In genomic region chr15:88650556-88650955, GRCh38 we compare ENCODE assay signal across 17 cellular contexts. TPM values are rescaled to one million over a fixed set of nuclear protein-coding genes. Genes with fewer than 3 reads are reported as not detected.
DNase-seq lines count a peak whose midpoint lies in the region; ATAC-seq and TF ChIP-seq lines count a peak whose summit lies in the region.
"Had no signal": no experiment of that assay in that cellular context is flagged by ENCODE, and none has a peak within 500 bp of the region (broad histone marks: within the 10 kb centered on the region; RNA-seq: fewer than 3 reads in every experiment).

No MANE protein-coding gene starts in this region.

- H3K27ac ChIP-seq in CD4-positive, alpha-beta T cell (ENCODE audit: low read depth, low read length) = peak overlapping the region; percentile 70
- H3K27ac ChIP-seq in Peyer's patch = no peak overlapping the region
- peak overlapping the region in 1 of 2 donors; percentile 56 for H3K27ac ChIP-seq in coronary artery
- H3K27ac ChIP-seq in sigmoid colon = no peak overlapping the region
- H3K27ac ChIP-seq: psoas muscle, tibial artery, WERI-Rb-1 had no signal

- ATAC-seq in CD4-positive, alpha-beta T cell (ENCODE audit: poor library complexity) = no peak

- H3K4me1 Mint-ChIP-seq in CD4-positive, alpha-beta T cell (ENCODE audit: low read depth) = peaks cover 84% of the 10 kb centered on the region

- CTCF ChIA-PET in CD4-positive, alpha-beta T cell (lab: Charles Lee) = no interaction called here

- H3K36me3 Mint-ChIP-seq in CD4-positive, alpha-beta T cell (ENCODE audit: low read depth) = peaks cover 74% of the 10 kb centered on the region

- TF ChIP-seq POLR2A in Peyer's patch (IDR thresholded peaks at IDR 0.05) (no peak), sigmoid colon (IDR thresholded peaks at IDR 0.05) (no peak)

- H3K9me3 Mint-ChIP-seq in CD4-positive, alpha-beta T cell = no peaks in the 10 kb centered on the region
- H3K9me3 Mint-ChIP-seq: GM23338 had no signal

- no peak for TF ChIP-seq CTCF in CD4-positive, alpha-beta T cell (IDR thresholded peaks at IDR 0.05)
- TF ChIP-seq CTCF in Peyer's patch (IDR thresholded peaks at IDR 0.05) = no peak
- TF ChIP-seq CTCF in coronary artery (IDR thresholded peaks at IDR 0.05) = no peak
- no peak for TF ChIP-seq CTCF in sigmoid colon (IDR thresholded peaks at IDR 0.05)

- WGBS in sigmoid colon, 2 donors = 94 to 97% methylated on average over 12 of the region's 12 CpGs

- TF ChIP-seq EP300 in sigmoid colon (IDR thresholded peaks at IDR 0.05) = no peak

- H3K4me3 Mint-ChIP-seq in CD4-positive, alpha-beta T cell = peak overlapping the region; percentile 40
- H3K4me3 Mint-ChIP-seq: GM23338 had no signal

- peak overlapping the region; percentile 95 for H3K27ac Mint-ChIP-seq in CD4-positive, alpha-beta T cell
- H3K27ac Mint-ChIP-seq: GM23338 had no signal

- intact Hi-C loops in CD4-positive, alpha-beta T cell (cut with DNase I, micrococcal nuclease) = no loop called here
- intact Hi-C loops in sigmoid colon (cut with DNase I) = no loop called here

- no peaks in the 10 kb centered on the region for H3K27me3 ChIP-seq in CD4-positive, alpha-beta T cell (ENCODE audit: control insufficient read depth, insufficient read depth, low read length)
- H3K27me3 ChIP-seq in Peyer's patch = no peaks in the 10 kb centered on the region
- no peaks in the 10 kb centered on the region for H3K27me3 ChIP-seq in sigmoid colon
- H3K27me3 ChIP-seq: tibial artery had no signal

- H3K4me1 ChIP-seq in Peyer's patch = peaks cover 0 to 26% (median 24%) of the 10 kb centered on the region in 4 donors
- peaks cover 0 to 10% (median 0%) of the 10 kb centered on the region in 4 donors for H3K4me1 ChIP-seq in sigmoid colon

- H3K9me3 ChIP-seq in CD4-positive, alpha-beta T cell (ENCODE audit: control insufficient read depth, low read length) = no peaks in the 10 kb centered on the region
- no peaks in the 10 kb centered on the region for H3K9me3 ChIP-seq in Peyer's patch
- H3K9me3 ChIP-seq in sigmoid colon = no peaks in the 10 kb centered on the region
- H3K9me3 ChIP-seq: psoas muscle, tibial artery had no signal

- H3K36me3 ChIP-seq in Peyer's patch (no peaks in the 10 kb centered on the region), sigmoid colon (no peaks in the 10 kb centered on the region)
- H3K36me3 ChIP-seq: tibial artery, WERI-Rb-1 had no signal

- no peak overlapping the region for H3K4me3 ChIP-seq in Peyer's patch
- no peak overlapping the region for H3K4me3 ChIP-seq in coronary artery
- no peak overlapping the region for H3K4me3 ChIP-seq in sigmoid colon
- H3K4me3 ChIP-seq: GM23338, psoas muscle, tibial artery had no signal

- POLR2A ChIA-PET in CD4-positive, alpha-beta T cell (lab: Charles Lee) = interaction anchor here (0.5 to 5.7 kb wide), 4 partner anchors 15 to 254 kb away, joined by 3 to 35 read pairs (median 4); no protein-coding TSS in a partner anchor

- H3K27me3 Mint-ChIP-seq in CD4-positive, alpha-beta T cell = no peaks in the 10 kb centered on the region

- no peak for DNase-seq in CD4-positive, alpha-beta T cell
- DNase-seq in Peyer's patch (peak in 2 of 3 donors; percentile 14 to 27), coronary artery (ENCODE audit: low spot score) (peak; percentile 41), sigmoid colon (peak; percentile 30), SW480 (ENCODE audit: low spot score) (no peak), OCI-M1 (lab: John Stamatoyannopoulos, UW) (no peak), DMS79 (lab: John Stamatoyannopoulos, UW) (no peak), activated T-cell treated with anti-CD3 and anti-CD28 coated beads for 4 hours (no peak)
- DNase-seq: activated T-cell treated with anti-CD3 and anti-CD28 coated beads, Interleukin-2, amount 50 U/mL, for 1 hour; DMS79 treated with DMSO at 0.1 percent for 48 hours; hippocampal formation; NCI-H1930; NCI-H524 treated with DMSO at 0.1 percent for 48 hours; psoas muscle; WERI-Rb-1 had no signal

RNA-seq across cellular contexts. Expression of gene ISG20, which starts 11.7 kb away (rescaled TPM):
- total RNA-seq in CD4-positive, alpha-beta T cell = 100 to 1,000 TPM; 152 to 157 TPM
- total RNA-seq in Peyer's patch (10 to 100 TPM; 50.3 to 90.0 (median 70.6) TPM), sigmoid colon (10 to 100 TPM in 1 of 4 donors, 1 to 10 TPM in 3; 1.9 to 20.1 (median 6.4) TPM)
- 100 to 1,000 TPM in 2 of 3 donors, 10 to 100 TPM in 1; 70.9 to 177 (median 153) TPM for polyA plus RNA-seq in sigmoid colon

RNA-seq across cellular contexts. Expression of gene AEN, which starts 29.4 kb away (rescaled TPM):
- total RNA-seq in CD4-positive, alpha-beta T cell = 10 to 100 TPM; 40.7 to 43.7 TPM
- total RNA-seq in Peyer's patch = 10 to 100 TPM in 2 of 4 donors, 1 to 10 TPM in 2; 9.6 to 17.3 (median 11.5) TPM
- 10 to 100 TPM in 2 of 4 donors, 1 to 10 TPM in 2; 5.8 to 18.3 (median 9.4) TPM for total RNA-seq in sigmoid colon
- 10 to 100 TPM in 1 of 3 donors, 1 to 10 TPM in 2; 4.2 to 19.7 (median 8.8) TPM for polyA plus RNA-seq in sigmoid colon

Comparison
In these comparisons a context has a peak if more than half of its experiments do, and no peak if none do; other contexts are left out.
1. DNase-seq: peak in Peyer's patch (2 of 3), coronary artery (single experiment) and sigmoid colon (single experiment); none in CD4-positive, alpha-beta T cell (0 of 10), SW480 (single experiment), OCI-M1 (single experiment), DMS79 (single experiment) and activated T-cell treated with anti-CD3 and anti-CD28 coated beads for 4 hours (single experiment).